Comparison of ENCODE assay signal across 9 cellular contexts in the genomic region with DNA sequence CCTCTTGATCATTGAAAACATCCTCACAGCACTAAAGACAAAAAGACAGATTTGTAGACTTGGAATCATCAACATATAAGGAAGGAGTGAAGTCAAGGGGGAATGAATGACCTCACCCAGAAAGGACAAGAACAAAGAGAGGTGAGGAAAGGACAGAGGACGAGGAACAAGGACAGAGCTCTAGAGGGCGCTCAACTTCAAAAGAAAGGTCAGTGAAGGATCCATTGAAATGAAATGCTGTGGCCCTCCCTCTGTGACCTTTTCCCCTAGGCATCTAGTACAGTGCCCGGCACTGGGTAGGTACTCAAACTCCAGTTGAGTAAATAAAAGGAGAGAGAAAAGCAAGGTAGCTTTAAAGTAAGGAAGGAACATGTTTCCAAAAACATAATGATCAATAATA. TPM values are rescaled to one million over a fixed set of nuclear protein-coding genes. Genes with fewer than 3 reads are reported as not detected.
DNase-seq lines count a peak whose midpoint lies in the region; FAIRE-seq and TF ChIP-seq lines count a peak whose summit lies in the region.
"Had no signal": no experiment of that assay in that cellular context is flagged by ENCODE, and none has a peak within 500 bp of the region (broad histone marks: within the 10 kb centered on the region; RNA-seq: fewer than 3 reads in every experiment).

No MANE protein-coding gene starts in this region.

- no peaks in the 10 kb centered on the region for H3K9me3 ChIP-seq in mesenchymal stem cell (ENCODE audit: control insufficient read depth, low read length)
- H3K9me3 ChIP-seq in hepatocyte (ENCODE audit: low read depth) = no peaks in the 10 kb centered on the region

- H3K4me3 Mint-ChIP-seq in activated naive CD4-positive, alpha-beta T cell treated with anti-CD3 and anti-CD28 coated beads, Interleukin-2, amount 10 ng/mL, durations not matched to agents 7 days and 5 days = no peak overlapping the region

- no peak overlapping the region for H2BK12ac ChIP-seq in mesenchymal stem cell (ENCODE audit: low read length in 2 of 2)

- CTCF ChIA-PET in activated naive CD4-positive, alpha-beta T cell treated with anti-CD3 and anti-CD28 coated beads, Interleukin-2, amount 10 ng/mL, durations not matched to agents 7 days and 5 days (lab: Charles Lee) = interaction anchor here (0.8 to 1.6 kb wide), 2 partner anchors 15 to 21 kb away, joined by 3 to 5 read pairs; no protein-coding TSS in a partner anchor

- H3K9ac ChIP-seq in mesenchymal stem cell (ENCODE audit: low read length) = no peak overlapping the region

- no peaks in the 10 kb centered on the region for H3K9me3 Mint-ChIP-seq in activated naive CD4-positive, alpha-beta T cell treated with anti-CD3 and anti-CD28 coated beads, Interleukin-2, amount 10 ng/mL, durations not matched to agents 7 days and 5 days

- TF ChIP-seq CTCF in WI38 (IDR thresholded peaks at IDR 0.05; ENCODE audit: low read depth, low read length) (peak; percentile 10; the same call in 1 of the 2 replicates), hepatocyte (IDR thresholded peaks at IDR 0.05; ENCODE audit: poor library complexity) (no peak)

- H3K27ac Mint-ChIP-seq in activated naive CD4-positive, alpha-beta T cell treated with anti-CD3 and anti-CD28 coated beads, Interleukin-2, amount 10 ng/mL, durations not matched to agents 7 days and 5 days = no peak overlapping the region

- no peaks in the 10 kb centered on the region for H4K20me1 ChIP-seq in hepatocyte (ENCODE audit: insufficient read depth, poor library complexity, severe bottlenecking)

- H3K36me3 ChIP-seq in mesenchymal stem cell (ENCODE audit: control insufficient read depth in 1 of 2, insufficient read depth in 2 of 2, low read depth in 1 of 2, low read length in 2 of 2) = no peaks in the 10 kb centered on the region
- no peaks in the 10 kb centered on the region for H3K36me3 ChIP-seq in hepatocyte (replicated peaks; ENCODE audit: insufficient read depth, low read depth)

- no peak overlapping the region for H3K4me3 ChIP-seq in WI38 (ENCODE audit: low read depth, low read length)
- H3K4me3 ChIP-seq in mesenchymal stem cell (ENCODE audit: insufficient read depth in 1 of 2, low read depth in 1 of 2, low read length in 2 of 2) = no peak overlapping the region
- no peak overlapping the region for H3K4me3 ChIP-seq in hepatocyte

- no peak overlapping the region for H3K18ac ChIP-seq in mesenchymal stem cell (ENCODE audit: low read depth in 1 of 2, low read length in 2 of 2)

- H2BK120ac ChIP-seq in mesenchymal stem cell (ENCODE audit: low read depth, low read length) = no peak overlapping the region

- H2AFZ ChIP-seq in mesenchymal stem cell (ENCODE audit: low read depth, low read length) (no peak overlapping the region), hepatocyte (no peak overlapping the region)

- H3K36me3 Mint-ChIP-seq in activated naive CD4-positive, alpha-beta T cell treated with anti-CD3 and anti-CD28 coated beads, Interleukin-2, amount 10 ng/mL, durations not matched to agents 7 days and 5 days = no peaks in the 10 kb centered on the region

- no peak overlapping the region for H2BK15ac ChIP-seq in mesenchymal stem cell (ENCODE audit: low read depth, poor library complexity, severe bottlenecking)

- in situ Hi-C loops in KBM-7 (cut with MboI; ENCODE audit: low pct_unique_long_range_greater_than_20kb, low sequenced_read_pairs) = no loop called here

- no peaks in the 10 kb centered on the region for H3K79me1 ChIP-seq in mesenchymal stem cell (replicated peaks; ENCODE audit: low read length, poor library complexity, severe bottlenecking)

- H3K27ac ChIP-seq in mesenchymal stem cell (ENCODE audit: low read length, poor library complexity, severe bottlenecking) (no peak overlapping the region), hepatocyte (no peak overlapping the region)

- peaks cover 26% of the 10 kb centered on the region for H3K4me1 Mint-ChIP-seq in activated naive CD4-positive, alpha-beta T cell treated with anti-CD3 and anti-CD28 coated beads, Interleukin-2, amount 10 ng/mL, durations not matched to agents 7 days and 5 days

- no peak overlapping the region for H4K8ac ChIP-seq in mesenchymal stem cell (ENCODE audit: low read length)

- H2AK5ac ChIP-seq in mesenchymal stem cell (ENCODE audit: low read length, severe bottlenecking) = no peak overlapping the region

- H3K27me3 Mint-ChIP-seq in activated naive CD4-positive, alpha-beta T cell treated with anti-CD3 and anti-CD28 coated beads, Interleukin-2, amount 10 ng/mL, durations not matched to agents 7 days and 5 days = peaks cover 17% of the 10 kb centered on the region

- H3K4me1 ChIP-seq in mesenchymal stem cell (ENCODE audit: control insufficient read depth, insufficient read depth, low read depth, low read length) = no peaks in the 10 kb centered on the region
- H3K4me1 ChIP-seq in hepatocyte (ENCODE audit: insufficient read depth) = no peaks in the 10 kb centered on the region

- no peak overlapping the region for H3K4ac ChIP-seq in mesenchymal stem cell (ENCODE audit: low read depth in 1 of 2, low read length in 2 of 2)

- no peak overlapping the region for H3K23ac ChIP-seq in mesenchymal stem cell (ENCODE audit: low read length in 2 of 2)

- no peaks in the 10 kb centered on the region for H3K9me2 ChIP-seq in hepatocyte (replicated peaks; ENCODE audit: insufficient read depth)

- H3K27me3 ChIP-seq in mesenchymal stem cell (ENCODE audit: control insufficient read depth in 1 of 2, insufficient read depth in 1 of 2, low read length in 2 of 2) = peaks cover 0 to 5% of the 10 kb centered on the region in 2 experiments
- no peaks in the 10 kb centered on the region for H3K27me3 ChIP-seq in hepatocyte

- H4K91ac ChIP-seq in mesenchymal stem cell (ENCODE audit: low read length) = no peak overlapping the region

- WGBS in mesenchymal stem cell = 23% methylated on average over 2 of the region's 3 CpGs
- 31% methylated on average over 3 of the region's 3 CpGs for WGBS in hepatocyte (ENCODE audit: low lambda C conversion rate, missing lambda C conversion rate)

- H3K79me2 ChIP-seq in hepatocyte = no peaks in the 10 kb centered on the region

- DNase-seq in DMS 273 (lab: John Stamatoyannopoulos, UW; ENCODE audit: unreplicated experiment) (peak; percentile 11), DMS 273 treated with DMSO at 0.1 percent for 48 hours (lab: John Stamatoyannopoulos, UW) (no peak), KBM-7 (peak; percentile 90), mesenchymal stem cell (peak; percentile 34), HTR-8/SVneo (ENCODE audit: insufficient read length, low spot score) (no peak), hepatocyte (ENCODE audit: low spot score) (no peak)
- no peak for DNase-seq in activated naive CD4-positive, alpha-beta T cell treated with anti-CD3 and anti-CD28 coated beads, Interleukin-2, amount 10 ng/mL, durations not matched to agents 7 days and 5 days

- no peak overlapping the region for H3K14ac ChIP-seq in mesenchymal stem cell (ENCODE audit: low read length in 2 of 2)

- no peak overlapping the region for H2BK5ac ChIP-seq in mesenchymal stem cell (ENCODE audit: low read depth, low read length, poor library complexity, severe bottlenecking)

- FAIRE-seq in HTR-8/SVneo (lab: Jason Lieb, UNC) = no peak
- FAIRE-seq: TTC549 had no signal

- H3K4me2 ChIP-seq in mesenchymal stem cell (ENCODE audit: low read length, poor library complexity, severe bottlenecking) = no peak overlapping the region
- no peak overlapping the region for H3K4me2 ChIP-seq in hepatocyte

RNA-seq across cellular contexts. Expression of a gene that starts 2.6 kb away (rescaled TPM):
- 1.6 TPM for polyA plus RNA-seq in mesenchymal stem cell (2013, experiment 1 of 2)
- polyA plus RNA-seq in mesenchymal stem cell (2013, experiment 2 of 2) = 2.0 TPM
- total RNA-seq in hepatocyte = 9.5 and 10.1 TPM in 2 replicates
- polyA plus RNA-seq in hepatocyte = 0.21 and 1.3 TPM in 2 replicates

Comparison
In these comparisons a context has a peak if more than half of its experiments do, and no peak if none do; other contexts are left out.
1. DNase-seq: peak in DMS 273 (single experiment), KBM-7 (single experiment) and mesenchymal stem cell (single experiment); none in DMS 273 treated with DMSO at 0.1 percent for 48 hours (single experiment), HTR-8/SVneo (single experiment), hepatocyte (single experiment) and activated naive CD4-positive, alpha-beta T cell treated with anti-CD3 and anti-CD28 coated beads, Interleukin-2, amount 10 ng/mL, durations not matched to agents 7 days and 5 days (single experiment).